Comparison of ENCODE assay signal across 9 cellular contexts in genomic region chr4:7843831-7844230, GRCh38.
A peak's percentile ranks its signal among the peaks of the same experiment; 100 is the strongest.
DNase-seq lines count a peak whose midpoint lies in the region; ATAC-seq and TF ChIP-seq lines count a peak whose summit lies in the region.
"Had no signal": no experiment of that assay in that cellular context is flagged by ENCODE, and none has a peak within 500 bp of the region (broad histone marks: within the 10 kb centered on the region; RNA-seq: fewer than 3 reads in every experiment).

No MANE protein-coding gene starts in this region.

- POLR2A ChIA-PET in PC-3 (lab: Charles Lee; ENCODE audit: unreplicated experiment), result no interaction called here

- H4K20me1 ChIP-seq in PC-3 (ENCODE audit: low read length), result no peaks in the 10 kb centered on the region

- intact Hi-C loops in PC-3 (cut with micrococcal nuclease) (loop anchor here (2.0 kb wide), 1 partner anchor 47 kb away; no protein-coding TSS in a partner anchor), sigmoid colon (cut with DNase I) (loop anchor here (2.0 kb wide), 2 partner anchors 31 to 39 kb away; no protein-coding TSS in a partner anchor)

- WGBS in sigmoid colon, 2 donors, result 91 to 92% methylated on average over 3 of the region's 3 CpGs

- H3F3A ChIP-seq in PC-3 (ENCODE audit: low read length, unreplicated experiment), result peaks cover 26% of the 10 kb centered on the region

- ATAC-seq in PC-3 (no peak), GM19023 (IDR thresholded peaks at IDR 0.05; ENCODE audit: unreplicated experiment) (no peak)

- no peak for TF ChIP-seq POLR2A in sigmoid colon (IDR thresholded peaks at IDR 0.05)

- no peak for TF ChIP-seq EP300 in sigmoid colon (IDR thresholded peaks at IDR 0.05)

- H3K4me2 ChIP-seq in PC-3 (ENCODE audit: low read length), result peak overlapping the region; percentile 73

- H3K36me3 ChIP-seq in PC-3 (ENCODE audit: low read depth, low read length) (peaks cover 23% of the 10 kb centered on the region), sigmoid colon (peaks cover 0 to 14% (median 2%) of the 10 kb centered on the region in 4 donors)

- H3K9ac ChIP-seq in PC-3 (ENCODE audit: low read length), result peak overlapping the region; percentile 67

- peak; percentile 58 for DNase-seq in Daoy (ENCODE audit: low read depth)
- DNase-seq in PC-3, result peak; percentile 17
- no peak for DNase-seq in epithelial cell of prostate (ENCODE audit: low read depth, low spot score)
- no peak for DNase-seq in sigmoid colon
- DNase-seq in glomerular visceral epithelial cell (ENCODE audit: extremely low spot score), result no peak
- DNase-seq in effector CD4-positive, alpha-beta T cell, result no peak
- DNase-seq: NCI-H187 treated with DMSO at 0.1 percent for 48 hours had no signal

- TSS peak; percentile 20 for BruUV-seq in PC-3 (replicated peaks; lab: Mats Ljungman, UMichigan)

- peaks cover 68% of the 10 kb centered on the region for H3K79me2 ChIP-seq in PC-3 (ENCODE audit: low read length)

- H3K27ac ChIP-seq in PC-3 (ENCODE audit: low read length), result peak overlapping the region; percentile 96
- H3K27ac ChIP-seq in epithelial cell of prostate, result peak overlapping the region; percentile 94
- peak overlapping the region; percentile 87 to 92 (median 92) for H3K27ac ChIP-seq in sigmoid colon

- CTCF ChIA-PET in PC-3 (lab: Charles Lee), result interaction anchor here (0.9 to 1.4 kb wide), 2 partner anchors 38 to 85 kb away, joined by 3 read pairs; no protein-coding TSS in a partner anchor

- TF ChIP-seq CTCF in PC-3 (conservative IDR thresholded peaks at IDR 0.05; ENCODE audit: low read depth, low read length), result no peak
- TF ChIP-seq CTCF in sigmoid colon (IDR thresholded peaks at IDR 0.05), result no peak

- peaks cover 44% of the 10 kb centered on the region for H3K4me1 ChIP-seq in PC-3 (ENCODE audit: insufficient read depth, low read length)
- H3K4me1 ChIP-seq in sigmoid colon, result peaks cover 0 to 53% (median 51%) of the 10 kb centered on the region in 4 donors

- H3K9me2 ChIP-seq in PC-3 (replicated peaks; ENCODE audit: low read length), result no peaks in the 10 kb centered on the region

- no peak overlapping the region for H2AFZ ChIP-seq in PC-3 (ENCODE audit: low read length)

- no peaks in the 10 kb centered on the region for H3K27me3 ChIP-seq in PC-3 (ENCODE audit: low read length)
- no peaks in the 10 kb centered on the region for H3K27me3 ChIP-seq in sigmoid colon
- H3K27me3 ChIP-seq: left lung had no signal

- H3K9me3 ChIP-seq in PC-3 (ENCODE audit: low read length) (no peaks in the 10 kb centered on the region), sigmoid colon (no peaks in the 10 kb centered on the region)
- H3K9me3 ChIP-seq: left lung had no signal

- 0 out of 2 replicates have a peak overlapping the region, but pooled peaks have one; percentile 45 for H3K4me3 ChIP-seq in PC-3 (ENCODE audit: low read length)
- no peak overlapping the region for H3K4me3 ChIP-seq in sigmoid colon
- H3K4me3 ChIP-seq: left lung had no signal

Comparison
In these comparisons a context has a peak if more than half of its experiments do, and no peak if none do; other contexts are left out.
1. DNase-seq: peak in Daoy (single experiment) and PC-3 (single experiment); none in epithelial cell of prostate (single experiment), sigmoid colon (single experiment), glomerular visceral epithelial cell (single experiment) and effector CD4-positive, alpha-beta T cell (single experiment).
2. Peak in every context shown above with its lines, with median percentiles within 50 percentile points of each other: H3K27ac ChIP-seq.